8 cellular contexts compared by ENCODE assay signal in the genomic region with DNA sequence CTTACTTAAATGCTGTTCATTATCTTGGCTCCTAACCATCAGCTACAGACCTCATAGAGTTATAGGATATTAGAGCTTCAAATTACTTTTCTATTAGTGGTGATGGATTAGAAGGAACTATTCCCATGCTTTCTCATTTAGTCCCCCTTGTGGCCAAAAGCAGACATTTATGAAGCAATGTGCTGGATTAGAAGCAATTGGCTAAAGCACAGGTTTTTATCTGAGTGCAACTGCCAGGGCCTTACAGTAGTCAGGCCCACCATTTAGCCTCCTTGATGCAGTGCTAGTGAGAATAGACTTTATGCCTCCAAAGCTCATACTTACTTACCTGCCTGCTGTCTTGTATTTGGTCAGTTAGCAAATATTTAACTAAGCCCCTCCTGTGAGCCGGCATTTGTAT.
A peak's percentile ranks its signal among the peaks of the same experiment; 100 is the strongest.
DNase-seq lines count a peak whose midpoint lies in the region; ATAC-seq, FAIRE-seq and TF ChIP-seq lines count a peak whose summit lies in the region.

No MANE protein-coding gene starts in this region.

- H3K4me2 ChIP-seq in MM.1S (ENCODE audit: low read depth, low read length) (no peak overlapping the region), GM12878 (ENCODE audit: control insufficient read depth, insufficient read depth) (no peak overlapping the region), HepG2 (ENCODE audit: low read depth, low read length) (peak overlapping the region; percentile 11; the same call in 1 of the 2 replicates)

- ATAC-seq in GM12878 (peak; percentile 41), HepG2 (peak; percentile 80), HG03159 (IDR thresholded peaks at IDR 0.05; ENCODE audit: unreplicated experiment) (no peak)

- H3K9me3 ChIP-seq in MM.1S (replicated peaks; ENCODE audit: insufficient read depth, low read length) (no peaks in the 10 kb centered on the region), GM12878 (replicated peaks; ENCODE audit: control insufficient read depth, insufficient read depth, low read length) (no peaks in the 10 kb centered on the region), HepG2 (ENCODE audit: low read length) (no peaks in the 10 kb centered on the region)

- intact Hi-C loops in GM12878 (cut with micrococcal nuclease; ENCODE audit: unreplicated experiment) (no loop called here), HepG2 (cut with micrococcal nuclease; ENCODE audit: unreplicated experiment) (loop anchor here (1.0 kb wide), 1 partner anchor 27 kb away; no protein-coding TSS in a partner anchor)

- no peak overlapping the region for H3K9ac ChIP-seq in MM.1S (ENCODE audit: low read length)
- H3K9ac ChIP-seq in GM12878 (ENCODE audit: control insufficient read depth, insufficient read depth, low read length), result no peak overlapping the region
- no peak overlapping the region for H3K9ac ChIP-seq in HepG2 (ENCODE audit: insufficient read depth, low read depth, low read length)

- H3K27me3 ChIP-seq in MM.1S (replicated peaks; ENCODE audit: insufficient read depth, low read length) (no peaks in the 10 kb centered on the region), GM12878 (replicated peaks in 1 of 2; ENCODE audit: control insufficient read depth in 2 of 2, insufficient read depth in 2 of 2, low read length in 1 of 2) (no peaks in the 10 kb centered on the region), HepG2 (ENCODE audit: control insufficient read depth in 1 of 2, insufficient read depth in 2 of 2, low read length in 2 of 2) (no peaks in the 10 kb centered on the region)

- CTCF ChIA-PET in GM12878 (lab: Yijun Ruan, JAX), result interaction anchor here (0.6 to 1.9 kb wide), 4 partner anchors 13 to 498 kb away, joined by 3 to 17 read pairs (median 3); no protein-coding TSS in a partner anchor
- CTCF ChIA-PET in HepG2 (lab: Yijun Ruan, JAX; ENCODE audit: low intra/inter-chr PET ratio, low total read pairs), result interaction anchor here (0.7 kb wide), 1 partner anchor 26 kb away, joined by 3 read pairs; no protein-coding TSS in a partner anchor

- POLR2A ChIA-PET in GM12878 (lab: Charles Lee), result no interaction called here
- POLR2A ChIA-PET in HepG2 (lab: Yijun Ruan, JAX), result no interaction called here

- TF ChIP-seq EP300 in GM12878 (IDR thresholded peaks at IDR 0.05; ENCODE audit: borderline replicate concordance in 1 of 2, control insufficient read depth in 1 of 2, low read depth in 2 of 2, low read length in 2 of 2), result no peak
- no peak for TF ChIP-seq EP300 in HepG2 (IDR thresholded peaks at IDR 0.05; ENCODE audit: low read depth in 2 of 2, low read length in 2 of 2)
- no peak for TF ChIP-seq EP300 in HepG2 (CRISPR knock-in tag; IDR thresholded peaks at IDR 0.05; ENCODE audit: borderline replicate concordance)

- TF ChIP-seq CTCF in MM.1S (IDR thresholded peaks at IDR 0.05; ENCODE audit: low read length) (peak; percentile 56), GM12878 (IDR thresholded peaks at IDR 0.05 in 2 of 3, conservative IDR thresholded peaks at IDR 0.05 in 1 of 3; ENCODE audit: control insufficient read depth in 2 of 3, extremely low read depth in 1 of 3, insufficient read depth in 1 of 3, low read depth in 3 of 3, low read length in 3 of 3) (peak; percentile 32 to 49 (median 36); a peak in 5 of 6 replicates), HepG2 (CRISPR knock-in tag; IDR thresholded peaks at IDR 0.05) (peak; percentile 15; the same call in 1 of the 2 replicates)

- RAD21 ChIA-PET in GM12878 (lab: Charles Lee; ENCODE audit: unreplicated experiment), result no interaction called here

- peak; percentile 73 for DNase-seq in DMS 273 (lab: John Stamatoyannopoulos, UW; ENCODE audit: unreplicated experiment)
- peak; percentile 24 for DNase-seq in MM.1S
- DNase-seq in GM12878 (ENCODE audit: low read depth, low spot score), result no peak
- peak; percentile 36 for DNase-seq in HepG2 (ENCODE audit: low spot score)
- DNase-seq in activated CD8-positive, alpha-beta memory T cell treated with anti-CD3 and anti-CD28 coated beads for 24 hours, result no peak
- DNase-seq in activated CD4-positive, alpha-beta T cell treated with anti-CD3 and anti-CD28 coated beads for 48 hours, result no peak
- DNase-seq in germinal center (ENCODE audit: low spot score), result no peak

- SMC1A ChIA-PET in GM12878 (lab: Charles Lee; ENCODE audit: uncharacterized antibody, unreplicated experiment), result interaction anchor here (1.8 kb wide), 1 partner anchor 27 kb away, joined by 5 read pairs; no protein-coding TSS in a partner anchor

- FAIRE-seq in GM12878 (lab: Jason Lieb, UNC) (no peak), HepG2 (lab: Jason Lieb, UNC) (peak; percentile 28)

- H4K20me1 ChIP-seq in MM.1S (ENCODE audit: insufficient read depth, low read length) (no peaks in the 10 kb centered on the region), GM12878 (ENCODE audit: control insufficient read depth, insufficient read depth) (no peaks in the 10 kb centered on the region), HepG2 (ENCODE audit: insufficient read depth, low read length) (no peaks in the 10 kb centered on the region)

- peak overlapping the region; percentile 80; the same call in 1 of the 2 replicates for H3K27ac ChIP-seq in MM.1S (ENCODE audit: low read length)
- no peak overlapping the region for H3K27ac ChIP-seq in GM12878 (ENCODE audit: control insufficient read depth, insufficient read depth)
- no peak overlapping the region for H3K27ac ChIP-seq in HepG2 (ENCODE audit: extremely low read length, insufficient read depth, low read length)

- H3K79me2 ChIP-seq in MM.1S (ENCODE audit: low read length) (no peaks in the 10 kb centered on the region), GM12878 (ENCODE audit: control insufficient read depth, insufficient read depth, low read length) (no peaks in the 10 kb centered on the region), HepG2 (ENCODE audit: insufficient read depth, low read length) (no peaks in the 10 kb centered on the region)

- in situ Hi-C loops in GM12878 (cut with MboI), result no loop called here
- in situ Hi-C loops in HepG2 (cut with HindIII; ENCODE audit: extremely low pct_ligation_motif_present, low pct_unique_long_range_greater_than_20kb), result no loop called here

- BruUV-seq in GM12878 (replicated peaks; lab: Mats Ljungman, UMichigan) (no TSS peak), HepG2 (replicated peaks; lab: Mats Ljungman, UMichigan) (no TSS peak)

- H3K36me3 ChIP-seq in MM.1S (replicated peaks; ENCODE audit: insufficient read depth, low read length) (no peaks in the 10 kb centered on the region), GM12878 (ENCODE audit: control insufficient read depth in 2 of 2, insufficient read depth in 2 of 2, low read length in 1 of 2) (no peaks in the 10 kb centered on the region), HepG2 (replicated peaks in 1 of 2; ENCODE audit: control insufficient read depth in 1 of 2, insufficient read depth in 2 of 2, low read length in 2 of 2) (no peaks in the 10 kb centered on the region)

- H2AFZ ChIP-seq in MM.1S (ENCODE audit: low read length) (no peak overlapping the region), GM12878 (ENCODE audit: control insufficient read depth, low read depth, low read length) (no peak overlapping the region), HepG2 (ENCODE audit: low read length) (no peak overlapping the region)

- 88% methylated on average over 1 of the region's 1 CpG for WGBS in GM12878 (ENCODE audit: insufficient coverage, insufficient replicate concordance, low lambda C conversion rate, missing lambda C conversion rate)
- 0% methylated on average over 1 of the region's 1 CpG for WGBS in HepG2 (ENCODE audit: low lambda C conversion rate)

- no peak for TF ChIP-seq POLR2A in GM12878 (IDR thresholded peaks at IDR 0.05; ENCODE audit: low read depth, low read length)
- TF ChIP-seq POLR2A in HepG2 (IDR thresholded peaks at IDR 0.05; ENCODE audit: insufficient read depth in 1 of 2, low read depth in 2 of 2, low read length in 2 of 2), result no peak

- H3F3A ChIP-seq in MM.1S (ENCODE audit: insufficient read depth, low read length), result peaks cover 16% of the 10 kb centered on the region

- H3K4me3 ChIP-seq in MM.1S (ENCODE audit: low read length), result no peak overlapping the region
- H3K4me3 ChIP-seq in GM12878, result no peak overlapping the region
- no peak overlapping the region for H3K4me3 ChIP-seq in HepG2 (replicated peaks in 1 of 3; ENCODE audit: insufficient read depth in 1 of 3, low read depth in 2 of 3, low read length in 3 of 3)

- no peaks in the 10 kb centered on the region for H3K9me2 ChIP-seq in MM.1S (replicated peaks; ENCODE audit: insufficient read depth, low read length)

- TF ChIP-seq RAD21 in GM12878 (IDR thresholded peaks at IDR 0.05; ENCODE audit: insufficient read depth, low read depth, low read length) (peak; percentile 37; the same call in 1 of the 2 replicates), HepG2 (CRISPR knock-in tag; IDR thresholded peaks at IDR 0.05) (no peak)

- H3K4me1 ChIP-seq in MM.1S (ENCODE audit: low read length) (peaks cover 50% of the 10 kb centered on the region), GM12878 (ENCODE audit: control insufficient read depth, insufficient read depth, low read length) (no peaks in the 10 kb centered on the region), HepG2 (ENCODE audit: insufficient read depth, low read length) (peaks cover 40% of the 10 kb centered on the region)

TF ChIP-seq in GM12878, 131 proteins besides CTCF, POLR2A, EP300 and RAD21 (continues in another document):
- TF ChIP-seq TCF3 (IDR thresholded peaks at IDR 0.05; ENCODE audit: borderline replicate concordance, insufficient read depth, low read depth, low read length), result no peak
- no peak for TF ChIP-seq SMAD5 (IDR thresholded peaks at IDR 0.05; ENCODE audit: low read depth)

TF ChIP-seq in HepG2, 621 proteins besides CTCF, POLR2A, EP300 and RAD21 (continues in another document):
- TF ChIP-seq TSC22D2 (CRISPR knock-in tag; IDR thresholded peaks at IDR 0.05; ENCODE audit: borderline replicate concordance) (no peak), NR1H2 (CRISPR knock-in tag; IDR thresholded peaks at IDR 0.05; ENCODE audit: borderline replicate concordance, low read depth) (no peak), YEATS2 (CRISPR knock-in tag; IDR thresholded peaks at IDR 0.05; ENCODE audit: borderline replicate concordance) (no peak), ZNF543 (CRISPR knock-in tag; IDR thresholded peaks at IDR 0.05) (no peak), NCOA1 (CRISPR knock-in tag; IDR thresholded peaks at IDR 0.05) (no peak), SIX1 (CRISPR knock-in tag; IDR thresholded peaks at IDR 0.05; ENCODE audit: borderline replicate concordance) (no peak), CEBPG (CRISPR knock-in tag; IDR thresholded peaks at IDR 0.05) (peak; percentile 39; the same call in 1 of the 2 replicates), FIP1L1 (IDR thresholded peaks at IDR 0.05; ENCODE audit: borderline replicate concordance, insufficient read depth, low read depth, low read length) (no peak), TOE1 (CRISPR knock-in tag; IDR thresholded peaks at IDR 0.05) (no peak), ZNF124 (CRISPR knock-in tag; IDR thresholded peaks at IDR 0.05) (no peak)
- TF ChIP-seq, protein P1, sequence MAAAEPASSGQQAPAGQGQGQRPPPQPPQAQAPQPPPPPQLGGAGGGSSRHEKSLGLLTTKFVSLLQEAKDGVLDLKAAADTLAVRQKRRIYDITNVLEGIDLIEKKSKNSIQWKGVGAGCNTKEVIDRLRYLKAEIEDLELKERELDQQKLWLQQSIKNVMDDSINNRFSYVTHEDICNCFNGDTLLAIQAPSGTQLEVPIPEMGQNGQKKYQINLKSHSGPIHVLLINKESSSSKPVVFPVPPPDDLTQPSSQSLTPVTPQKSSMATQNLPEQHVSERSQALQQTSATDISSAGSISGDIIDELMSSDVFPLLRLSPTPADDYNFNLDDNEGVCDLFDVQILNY (CRISPR knock-in tag; conservative IDR thresholded peaks at IDR 0.05), result no peak

Comparison
In these comparisons a context has a peak if more than half of its experiments do, and no peak if none do; other contexts are left out.
1. DNase-seq: peak in DMS 273 (single experiment), MM.1S (single experiment) and HepG2 (single experiment); none in GM12878 (single experiment), activated CD8-positive, alpha-beta memory T cell treated with anti-CD3 and anti-CD28 coated beads for 24 hours (single experiment), activated CD4-positive, alpha-beta T cell treated with anti-CD3 and anti-CD28 coated beads for 48 hours (single experiment) and germinal center (single experiment).
2. Peak in every context shown above with its lines, with median percentiles within 50 percentile points of each other: CTCF ChIP-seq.